ENCODE assay signal across 21 cellular contexts in genomic region chr10:121613456-121613855, GRCh38. TPM values are rescaled to one million over a fixed set of nuclear protein-coding genes. Genes with fewer than 3 reads are reported as not detected.
DNase-seq lines count a peak whose midpoint lies in the region; ATAC-seq, FAIRE-seq and TF ChIP-seq lines count a peak whose summit lies in the region.
"Had no signal": no experiment of that assay in that cellular context is flagged by ENCODE, and none has a peak within 500 bp of the region (broad histone marks: within the 10 kb centered on the region; RNA-seq: fewer than 3 reads in every experiment).

No MANE protein-coding gene starts in this region.

- WGBS in trophoblast cell (ENCODE audit: extremely low coverage, insufficient coverage, insufficient read length), result no CpG with 5 or more reads among the region's 6 CpGs

- intact Hi-C loops in cardiac septum (cut with DNase I), result no loop called here
- intact Hi-C loops in left cardiac atrium (cut with DNase I), result no loop called here

- peak overlapping the region; percentile 45 for H4K91ac ChIP-seq in trophoblast cell (ENCODE audit: low read depth, low read length)

- no peak overlapping the region for H3K4me2 ChIP-seq in keratinocyte (ENCODE audit: control insufficient read depth, extremely low read depth, insufficient read depth, low read depth, low read length)
- no peak overlapping the region for H3K4me2 ChIP-seq in trophoblast cell (ENCODE audit: low read length)
- H3K4me2 ChIP-seq: PC-9 had no signal

- H3K27me3 ChIP-seq in keratinocyte (ENCODE audit: control insufficient read depth, extremely low read depth, insufficient read depth, low read length) (peaks cover 5% of the 10 kb centered on the region), trophoblast cell (ENCODE audit: insufficient read depth, low read length) (no peaks in the 10 kb centered on the region)
- H3K27me3 ChIP-seq: BE2C had no signal

- H3K36me3 ChIP-seq in keratinocyte (ENCODE audit: control insufficient read depth in 2 of 2, extremely low read depth in 1 of 2, insufficient read depth in 2 of 2, low read length in 2 of 2) (no peaks in the 10 kb centered on the region), trophoblast cell (ENCODE audit: control insufficient read depth in 1 of 2, insufficient read depth in 2 of 2, low read length in 2 of 2) (no peaks in the 10 kb centered on the region)
- H3K36me3 ChIP-seq: BE2C had no signal

- no peak overlapping the region for H2BK120ac ChIP-seq in trophoblast cell (ENCODE audit: insufficient read depth, low read length, poor library complexity)

- DNase-seq in cardiac septum (ENCODE audit: low spot score), result peak; percentile 44
- no peak for DNase-seq in left cardiac atrium
- DNase-seq in keratinocyte (ENCODE audit: low read depth, low spot score), result no peak
- DNase-seq in trophoblast cell, result no peak
- no peak for DNase-seq in OCI-M2 (lab: John Stamatoyannopoulos, UW; ENCODE audit: unreplicated experiment)
- no peak for DNase-seq in RPMI8226
- DNase-seq in KG1 (lab: John Stamatoyannopoulos, UW), result no peak
- no peak for DNase-seq in DMS153 treated with DMSO at 0.1 percent for 48 hours (lab: John Stamatoyannopoulos, UW; ENCODE audit: unreplicated experiment)
- DNase-seq: 8988T; BE2C; CD4-positive, CD25-positive, alpha-beta regulatory T cell; DMS153; GF-D8; H9; NCI-H1417; NCI-H187; NCI-H2227 treated with DMSO at 0.1 percent for 48 hours; NCI-H510A treated with DMSO at 0.1 percent for 48 hours; PC-9 had no signal

- H4K8ac ChIP-seq in trophoblast cell (ENCODE audit: low read depth, low read length), result no peak overlapping the region

- H3K4ac ChIP-seq in trophoblast cell (ENCODE audit: low read depth, low read length), result no peak overlapping the region

- no peak for ATAC-seq in left cardiac atrium
- ATAC-seq: K562 had no signal

- H3K27ac ChIP-seq in keratinocyte (ENCODE audit: control insufficient read depth, insufficient read depth, low read length) (no peak overlapping the region), trophoblast cell (ENCODE audit: low read depth, low read length) (no peak overlapping the region)
- H3K27ac ChIP-seq: HL-60, PC-9 had no signal

- H3K4me1 ChIP-seq in keratinocyte (ENCODE audit: control insufficient read depth, extremely low read depth, insufficient read depth, low read length), result peaks cover 15% of the 10 kb centered on the region
- H3K4me1 ChIP-seq in trophoblast cell (ENCODE audit: control insufficient read depth in 1 of 2, insufficient read depth in 2 of 2, low read length in 2 of 2), result peaks cover 0 to 10% of the 10 kb centered on the region in 2 experiments
- H3K4me1 ChIP-seq: BE2C had no signal

- peak in 2 of 3 experiments; percentile 26 to 37 for TF ChIP-seq CTCF in keratinocyte (optimal IDR thresholded peaks at IDR 0.05 in 1 of 3, IDR thresholded peaks at IDR 0.05 in 1 of 3, conservative IDR thresholded peaks at IDR 0.05 in 1 of 3; ENCODE audit: extremely low read depth in 1 of 3, insufficient read depth in 2 of 3, low read length in 3 of 3)

- H4K20me1 ChIP-seq in keratinocyte (ENCODE audit: control insufficient read depth, extremely low read depth, insufficient read depth, low read length), result no peaks in the 10 kb centered on the region

- peak overlapping the region; percentile 39 for H2AK5ac ChIP-seq in trophoblast cell (ENCODE audit: low read length)

- H3K9ac ChIP-seq in keratinocyte (ENCODE audit: control insufficient read depth, extremely low read depth, insufficient read depth, low read length) (no peak overlapping the region), trophoblast cell (ENCODE audit: low read length) (no peak overlapping the region)

- H3K79me2 ChIP-seq in keratinocyte (ENCODE audit: control insufficient read depth, insufficient read depth, low read length) (no peaks in the 10 kb centered on the region), trophoblast cell (ENCODE audit: control insufficient read depth, insufficient read depth, low read length, poor library complexity) (no peaks in the 10 kb centered on the region)

- H3K9me1 ChIP-seq in keratinocyte (ENCODE audit: control insufficient read depth, extremely low read depth, insufficient read depth, low read length), result no peaks in the 10 kb centered on the region

- no peak overlapping the region for H3K4me3 ChIP-seq in keratinocyte (ENCODE audit: control insufficient read depth in 2 of 3, extremely low read depth in 1 of 3, insufficient read depth in 2 of 3, low read depth in 1 of 3, low read length in 3 of 3)
- H3K4me3 ChIP-seq in trophoblast cell (ENCODE audit: low read depth, low read length), result no peak overlapping the region
- H3K4me3 ChIP-seq: K562, PC-9 had no signal

- H2BK5ac ChIP-seq in trophoblast cell (ENCODE audit: low read depth, low read length, poor library complexity), result no peak overlapping the region

- dilution Hi-C loops in keratinocyte (cut with MboI; ENCODE audit: extremely low pct_ligation_motif_present, low sequenced_read_pairs), result no loop called here

- no peak overlapping the region for H2AFZ ChIP-seq in keratinocyte (ENCODE audit: control insufficient read depth, low read length)
- no peak overlapping the region for H2AFZ ChIP-seq in trophoblast cell (ENCODE audit: insufficient read depth, low read length, poor library complexity)
- H2AFZ ChIP-seq: PC-9 had no signal

- H4K12ac ChIP-seq in trophoblast cell (ENCODE audit: low read depth, low read length), result no peak overlapping the region

- peak overlapping the region; percentile 50 for H2BK12ac ChIP-seq in trophoblast cell (ENCODE audit: low read length)

- peak overlapping the region; percentile 11 for H3K14ac ChIP-seq in trophoblast cell (ENCODE audit: low read length)

- peaks cover 9% of the 10 kb centered on the region for H3K79me1 ChIP-seq in trophoblast cell (ENCODE audit: low read length)

- H3K23ac ChIP-seq in trophoblast cell (ENCODE audit: low read length), result no peak overlapping the region

- H3K18ac ChIP-seq in trophoblast cell (ENCODE audit: low read length), result no peak overlapping the region

- H3K9me3 ChIP-seq in keratinocyte (ENCODE audit: control insufficient read depth, low read depth, low read length) (no peaks in the 10 kb centered on the region), trophoblast cell (ENCODE audit: insufficient read depth, low read depth, low read length) (peaks cover 4% of the 10 kb centered on the region)
- H3K9me3 ChIP-seq: BE2C had no signal

- FAIRE-seq in keratinocyte (lab: Jason Lieb, UNC), result no peak
- FAIRE-seq: K562 had no signal

RNA-seq across cellular contexts. Expression of gene FGFR2, which starts 15.2 kb away (rescaled TPM):
- total RNA-seq in cardiac septum, result 0.19 TPM
- total RNA-seq in left cardiac atrium, result 10 to 100 TPM in 1 of 2 donors, 1 to 10 TPM in 1; 6.1 to 24.4 TPM
- 12.8 to 23.9 TPM (median 20.6 TPM) in 3 replicates for polyA plus RNA-seq in keratinocyte
- polyA plus RNA-seq in keratinocyte (2011; ENCODE audit: low read depth), result 6.3 TPM
- 8.7 and 11.5 TPM in 2 replicates for polyA plus RNA-seq in keratinocyte (2011; cell fraction: cytosol; rRNA removed)
- 32.6 and 34.4 TPM in 2 replicates for polyA plus RNA-seq in keratinocyte (2011; cell fraction: nucleus; rRNA removed)
- 9.7 and 18.6 TPM in 2 replicates for polyA plus RNA-seq in keratinocyte (2012; ENCODE audit: low replicate concordance)
- 23.8 to 54.9 TPM (median 29.1 TPM) in 3 replicates for polyA minus RNA-seq in keratinocyte
- 15.2 TPM for polyA minus RNA-seq in keratinocyte (2011; cell fraction: cytosol; rRNA and poly(A)+ RNA removed)
- 30.7 and 43.7 TPM in 2 replicates for polyA minus RNA-seq in keratinocyte (2011; cell fraction: nucleus; rRNA and poly(A)+ RNA removed)
- 21.4 and 23.8 TPM in 2 replicates for polyA plus RNA-seq in trophoblast cell (2013)
- total RNA-seq: PC-9 had no signal
- polyA plus RNA-seq: K562 had no signal
